ENCODE assay signal across 11 cellular contexts in genomic region chr19:13025819-13026477, GRCh38. TPM values are rescaled to one million over a fixed set of nuclear protein-coding genes. Genes with fewer than 3 reads are reported as not detected.
DNase-seq lines count a peak whose midpoint lies in the region; ATAC-seq and TF ChIP-seq lines count a peak whose summit lies in the region.
"Had no signal": no experiment of that assay in that cellular context is flagged by ENCODE, and none has a peak within 500 bp of the region (broad histone marks: within the 10 kb centered on the region; RNA-seq: fewer than 3 reads in every experiment).

No MANE protein-coding gene starts in this region.

- H3K27ac ChIP-seq in GM23248, result peak overlapping the region; percentile 99
- H3K27ac ChIP-seq in stomach, result peak overlapping the region; percentile 88 to 94 (median 94)

- peaks cover 17% of the 10 kb centered on the region for H3K4me1 Mint-ChIP-seq in activated CD8-positive, alpha-beta T cell treated with anti-CD3 and anti-CD28 coated beads, Interleukin-2, amount 10 ng/mL, durations not matched to agents 7 days and 5 days (ENCODE audit: low read depth)

- no peaks in the 10 kb centered on the region for H3K9me3 Mint-ChIP-seq in activated CD8-positive, alpha-beta T cell treated with anti-CD3 and anti-CD28 coated beads, Interleukin-2, amount 10 ng/mL, durations not matched to agents 7 days and 5 days (ENCODE audit: insufficient read depth)

- in situ Hi-C loops in GM23248 (cut with MboI), result no loop called here

- no peak for TF ChIP-seq EP300 in stomach (IDR thresholded peaks at IDR 0.05)

- intact Hi-C loops in stomach (cut with DNase I; ENCODE audit: low total_unique reads), result no loop called here

- ATAC-seq in activated CD8-positive, alpha-beta T cell treated with anti-CD3 and anti-CD28 coated beads, Interleukin-2, amount 10 ng/mL, durations not matched to agents 7 days and 5 days, result no peak

- peaks cover 57% of the 10 kb centered on the region for H3F3A ChIP-seq in GM23248 (ENCODE audit: insufficient read depth)

- POLR2A ChIA-PET in activated CD8-positive, alpha-beta T cell treated with anti-CD3 and anti-CD28 coated beads, Interleukin-2, amount 10 ng/mL, durations not matched to agents 7 days and 5 days (lab: Charles Lee), result no interaction called here

- no peak overlapping the region for H3K27ac Mint-ChIP-seq in activated CD8-positive, alpha-beta T cell treated with anti-CD3 and anti-CD28 coated beads, Interleukin-2, amount 10 ng/mL, durations not matched to agents 7 days and 5 days
- H3K27ac Mint-ChIP-seq: progenitor cell of endocrine pancreas had no signal

- H3K36me3 Mint-ChIP-seq in activated CD8-positive, alpha-beta T cell treated with anti-CD3 and anti-CD28 coated beads, Interleukin-2, amount 10 ng/mL, durations not matched to agents 7 days and 5 days (ENCODE audit: low read depth), result no peaks in the 10 kb centered on the region

- WGBS in GM23248 (ENCODE audit: low coverage in 1 of 2, low lambda C conversion rate in 2 of 2, missing lambda C conversion rate in 2 of 2), 2 experiments, result 4 to 8% methylated on average over 7 of the region's 7 CpGs
- WGBS in stomach, 5 donors, result 17 to 33% (median 25%) methylated on average over 7 of the region's 7 CpGs

- H4K20me1 ChIP-seq in GM23248 (ENCODE audit: insufficient read depth), result no peaks in the 10 kb centered on the region

- no peak for TF ChIP-seq POLR2A in stomach (IDR thresholded peaks at IDR 0.05)

- H3K4me3 Mint-ChIP-seq in activated CD8-positive, alpha-beta T cell treated with anti-CD3 and anti-CD28 coated beads, Interleukin-2, amount 10 ng/mL, durations not matched to agents 7 days and 5 days, result no peak overlapping the region

- H3K4me1 ChIP-seq in GM23248 (ENCODE audit: insufficient read depth) (peaks cover 55% of the 10 kb centered on the region), adipocyte (ENCODE audit: control insufficient read depth, insufficient read depth, low read length) (peaks cover 76% of the 10 kb centered on the region), iPS-15b (ENCODE audit: control insufficient read depth, insufficient read depth, low read length) (peaks cover 4% of the 10 kb centered on the region), stomach (peaks cover 85 to 100% (median 92%) of the 10 kb centered on the region in 4 donors)

- H3K9ac ChIP-seq in GM23248, result peak overlapping the region; percentile 98
- peak overlapping the region; percentile 97 for H3K9ac ChIP-seq in adipocyte (ENCODE audit: low read length)
- H3K9ac ChIP-seq in iPS-15b (ENCODE audit: low read depth, low read length), result no peak overlapping the region

- CTCF ChIA-PET in activated CD8-positive, alpha-beta T cell treated with anti-CD3 and anti-CD28 coated beads, Interleukin-2, amount 10 ng/mL, durations not matched to agents 7 days and 5 days (lab: Charles Lee), result no interaction called here

- H3K27me3 Mint-ChIP-seq in activated CD8-positive, alpha-beta T cell treated with anti-CD3 and anti-CD28 coated beads, Interleukin-2, amount 10 ng/mL, durations not matched to agents 7 days and 5 days (ENCODE audit: low read depth), result peaks cover 36% of the 10 kb centered on the region

- peaks cover 94% of the 10 kb centered on the region for H3K79me2 ChIP-seq in GM23248 (ENCODE audit: insufficient read depth)

- H3K27me3 ChIP-seq in GM23248 (replicated peaks; ENCODE audit: insufficient read depth) (no peaks in the 10 kb centered on the region), adipocyte (replicated peaks; ENCODE audit: control insufficient read depth, insufficient read depth, low read length) (no peaks in the 10 kb centered on the region), iPS-15b (ENCODE audit: control insufficient read depth, insufficient read depth, low read length) (peaks cover 99% of the 10 kb centered on the region), stomach (no peaks in the 10 kb centered on the region)

- H3K36me3 ChIP-seq in GM23248 (ENCODE audit: low read depth), result 0 out of 2 replicates have a peak, but pooled peaks cover 3% of the 10 kb centered on the region
- H3K36me3 ChIP-seq in adipocyte (ENCODE audit: control insufficient read depth, insufficient read depth, low read length, severe bottlenecking), result peaks cover 27% of the 10 kb centered on the region
- H3K36me3 ChIP-seq in iPS-15b (ENCODE audit: control insufficient read depth, insufficient read depth, low read length), result no peaks in the 10 kb centered on the region
- no peaks in the 10 kb centered on the region for H3K36me3 ChIP-seq in stomach

- no peak for DNase-seq in GM23248
- DNase-seq in adipocyte (ENCODE audit: low read depth), result peak; percentile 36
- DNase-seq in stomach, result no peak
- no peak for DNase-seq in RPMI8226
- no peak for DNase-seq in T-helper 2 cell
- no peak for DNase-seq in activated CD8-positive, alpha-beta T cell treated with anti-CD3 and anti-CD28 coated beads, Interleukin-2, amount 10 ng/mL, durations not matched to agents 7 days and 5 days
- no peak for DNase-seq in SW 1271 (lab: John Stamatoyannopoulos, UW)
- DNase-seq: NCI-H2227 treated with DMSO at 0.1 percent for 48 hours; stimulated activated naive CD4-positive, alpha-beta T cell treated with Interleukin-2 at 50 U/mL for 16 hours had no signal

- H3K9me2 ChIP-seq in GM23248 (ENCODE audit: insufficient read depth), result no peaks in the 10 kb centered on the region

- H3K4me2 ChIP-seq in GM23248 (ENCODE audit: unreplicated experiment), result peak overlapping the region; percentile 96

- peak overlapping the region; percentile 85 for H3K4me3 ChIP-seq in GM23248
- H3K4me3 ChIP-seq in adipocyte (ENCODE audit: low read length), result peak overlapping the region; percentile 85
- peak overlapping the region; percentile 50 for H3K4me3 ChIP-seq in iPS-15b (ENCODE audit: low read depth, low read length)
- peak overlapping the region; percentile 38 to 55 (median 46) for H3K4me3 ChIP-seq in stomach

- no peaks in the 10 kb centered on the region for H3K9me3 ChIP-seq in GM23248 (ENCODE audit: low read depth)
- no peaks in the 10 kb centered on the region for H3K9me3 ChIP-seq in adipocyte (ENCODE audit: control insufficient read depth, low read length)
- no peaks in the 10 kb centered on the region for H3K9me3 ChIP-seq in iPS-15b (ENCODE audit: control insufficient read depth, insufficient read depth, low read length)
- no peaks in the 10 kb centered on the region for H3K9me3 ChIP-seq in stomach

- H2AFZ ChIP-seq in GM23248, result no peak overlapping the region

- TF ChIP-seq CTCF in stomach (IDR thresholded peaks at IDR 0.05), result no peak

RNA-seq across cellular contexts. Expression of gene NFIX, which starts 30.7 kb away (rescaled TPM):
- 71.0 and 81.4 TPM in 2 replicates for total RNA-seq in GM23248 (2014; rRNA removed; shearing (Covaris generic))
- polyA plus RNA-seq in GM23248 (2016; fragmentation: Nextera tagmentation; extraction: Ambion mirVana) (59.2 and 60.8 TPM in 2 replicates), stomach (10 to 100 TPM; 11.5 to 45.0 (median 30.2) TPM)
- total RNA-seq in stomach, result 100 to 1,000 TPM in 1 of 5 donors, 10 to 100 TPM in 4; 14.0 to 183 (median 63.3) TPM
- 1 to 10 TPM in 1 of 2 experiments, under 1 TPM in 1; 0.40 to 1.4 TPM for total RNA-seq in activated CD8-positive, alpha-beta T cell treated with anti-CD3 and anti-CD28 coated beads, Interleukin-2, amount 10 ng/mL, durations not matched to agents 7 days and 5 days

RNA-seq across cellular contexts. Expression of gene DAND5, which starts 56.6 kb away (rescaled TPM):
- not detected in 2 replicates for total RNA-seq in GM23248 (2014; rRNA removed; shearing (Covaris generic))
- polyA plus RNA-seq in GM23248 (2016; fragmentation: Nextera tagmentation; extraction: Ambion mirVana) (not detected in 2 replicates), stomach (under 1 TPM in 2 of 3 donors, not detected in 1; 0.12 to 0.13 TPM)
- total RNA-seq in stomach, result under 1 TPM in 1 of 5 donors, not detected in 4; 0.58 TPM
- total RNA-seq in activated CD8-positive, alpha-beta T cell treated with anti-CD3 and anti-CD28 coated beads, Interleukin-2, amount 10 ng/mL, durations not matched to agents 7 days and 5 days, result under 1 TPM; 0.21 to 0.34 TPM
- total RNA-seq: progenitor cell of endocrine pancreas had no signal

Comparison
In these comparisons a context has a peak if more than half of its experiments do, and no peak if none do; other contexts are left out.
1. RNA of gene NFIX, which starts 30.7 kb away (total RNA-seq): 71.0 to 81.4 TPM in GM23248 and 14.0 to 183 TPM in stomach; 0.40 to 1.4 TPM in activated CD8-positive, alpha-beta T cell treated with anti-CD3 and anti-CD28 coated beads, Interleukin-2, amount 10 ng/mL, durations not matched to agents 7 days and 5 days; every median in the first group is over 4 times any median in the second.
2. Peak in every context shown above with its lines, with median percentiles within 50 percentile points of each other: H3K4me3 ChIP-seq.